In genomic region chr10:105742923-105743322, GRCh38 we compare ENCODE assay signal across 28 cellular contexts.
"Had no signal": no experiment of that assay in that cellular context is flagged by ENCODE, and none has a peak within 500 bp of the region (broad histone marks: within the 10 kb centered on the region; RNA-seq: fewer than 3 reads in every experiment).

No MANE protein-coding gene starts in this region.

- H3K27me3 ChIP-seq: ascending aorta, brain microvascular endothelial cell, breast epithelium had no signal

- H3K27ac ChIP-seq: ascending aorta, brain microvascular endothelial cell, breast epithelium, VCaP had no signal

- H3K36me3 ChIP-seq: ascending aorta, brain microvascular endothelial cell, breast epithelium had no signal

- ATAC-seq: activated CD8-positive, alpha-beta T cell treated with anti-CD3 and anti-CD28 coated beads for 36 hours; activated naive CD8-positive, alpha-beta T cell treated with anti-CD3 and anti-CD28 coated beads, Interleukin-2, amount 50 U/mL, for 24 hours; activated T-cell treated with anti-CD3 and anti-CD28 coated beads, Interleukin-2, amount 50 U/mL, for 4 hours; activated T-cell treated with anti-CD3 and anti-CD28 coated beads, Interleukin-2, amount 50 U/mL, for 72 hours; activated T-helper 17 cell treated with anti-CD3 and anti-CD28 coated beads, Interleukin-2, amount 50 U/mL, for 72 hours had no signal

- H3K4me3 ChIP-seq: ascending aorta, breast epithelium had no signal

- H3K9me3 ChIP-seq: ascending aorta, breast epithelium had no signal

- H3K4me1 ChIP-seq: ascending aorta had no signal

- DNase-seq: activated B cell treated with CpG ODN at 0.5 μM for 24 hours; activated CD4-positive, alpha-beta memory T cell treated with anti-CD3 and anti-CD28 coated beads for 36 hours; activated CD4-positive, alpha-beta T cell treated with anti-CD3 and anti-CD28 coated beads for 4 hours; activated CD4-positive, alpha-beta T cell treated with anti-CD3 and anti-CD28 coated beads, Interleukin-2, amount 10 ng/mL, durations not matched to agents 24 days and 14 days; activated CD4-positive, alpha-beta T cell treated with anti-CD3 and anti-CD28 coated beads, Interleukin-2, amount 50 U/mL, for 1 hour; activated CD4-positive, alpha-beta T cell treated with anti-CD3 and anti-CD28 coated beads, Interleukin-2, amount 50 U/mL, for 4 hours; activated CD4-positive, CD25-positive, alpha-beta regulatory T cell treated with anti-CD3 and anti-CD28 coated beads, Interleukin-2, amount 50 U/mL, for 72 hours; activated CD8-positive, alpha-beta memory T cell treated with anti-CD3 and anti-CD28 coated beads, Interleukin-2, amount 50 U/mL, for 4 hours; activated CD8-positive, alpha-beta T cell treated with anti-CD3 and anti-CD28 coated beads for 36 hours; activated gamma-delta T cell; activated naive CD4-positive, alpha-beta T cell treated with anti-CD3 and anti-CD28 coated beads, Interleukin-2, amount 10 ng/mL, durations not matched to agents 7 days and 5 days; activated naive CD4-positive, alpha-beta T cell treated with Interleukin-2 at 50 U/mL for 16 hours; activated naive CD8-positive, alpha-beta T cell treated with anti-CD3 and anti-CD28 coated beads, Interleukin-2, amount 10 ng/mL, durations not matched to agents 7 days and 5 days; activated naive CD8-positive, alpha-beta T cell treated with anti-CD3 and anti-CD28 coated beads, Interleukin-2, amount 50 U/mL, for 24 hours; activated T-cell treated with anti-CD3 and anti-CD28 coated beads for 4 hours; activated T-cell treated with anti-CD3 and anti-CD28 coated beads, Interleukin-2, amount 50 U/mL, for 1 hour; activated T-cell treated with anti-CD3 and anti-CD28 coated beads, Interleukin-2, amount 50 U/mL, for 4 hours; activated T-cell treated with anti-CD3 and anti-CD28 coated beads, Interleukin-2, amount 50 U/mL, for 72 hours; brain microvascular endothelial cell; SW 1271; T-helper 1 cell; T-helper 2 cell; T-helper 9 cell had no signal

- FAIRE-seq: TTC549 had no signal
